In the genomic region with DNA sequence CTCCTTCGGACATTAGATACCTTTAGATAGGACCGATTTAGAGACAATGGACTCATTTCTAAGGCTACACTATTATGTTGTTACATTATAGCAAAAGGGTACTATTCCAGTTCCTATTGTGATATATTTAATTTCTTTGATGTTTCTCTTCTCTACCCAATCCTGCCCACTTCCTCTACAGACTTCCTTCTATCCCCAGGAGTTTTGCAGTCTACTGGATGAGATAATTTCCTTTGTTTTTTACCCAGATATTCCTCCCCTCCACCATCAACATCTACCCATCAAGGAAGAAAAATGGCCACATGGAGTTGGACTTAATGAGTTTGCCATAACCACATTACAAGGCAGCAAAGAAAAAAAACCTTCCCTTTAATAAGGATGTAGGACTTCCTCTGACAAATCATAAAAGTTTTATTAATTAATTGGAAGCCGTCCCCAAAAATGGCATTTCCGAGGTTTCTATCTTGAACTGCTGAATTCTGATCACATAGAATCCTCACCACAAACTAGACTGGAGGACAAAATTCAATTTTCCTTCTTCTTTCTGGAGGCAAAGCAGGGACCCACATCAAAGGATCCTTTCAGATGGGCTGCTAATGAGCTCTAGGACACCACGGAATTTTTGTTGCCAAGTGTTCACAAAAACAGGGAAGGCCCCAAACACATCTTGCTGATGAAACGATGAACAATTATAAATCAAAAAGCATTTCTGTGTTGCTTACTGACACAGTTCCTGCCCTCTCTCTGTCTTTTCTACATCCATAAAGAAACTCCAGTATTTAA, we compare ENCODE assay signal across 15 cellular contexts. TPM values are rescaled to one million over a fixed set of nuclear protein-coding genes. Genes with fewer than 3 reads are reported as not detected.
DNase-seq lines count a peak whose midpoint lies in the region; ATAC-seq and TF ChIP-seq lines count a peak whose summit lies in the region.
"Had no signal": no experiment of that assay in that cellular context is flagged by ENCODE, and none has a peak within 500 bp of the region (broad histone marks: within the 10 kb centered on the region; RNA-seq: fewer than 3 reads in every experiment).

No MANE protein-coding gene starts in this region.

- DNase-seq in CD14-positive monocyte (ENCODE audit: low spot score) (no peak), left ventricle myocardium superior (no peak), NOMO-1 treated with dmso at 0.1 percent for 144 hours (lab: John Stamatoyannopoulos, UW; ENCODE audit: unreplicated experiment) (no peak), GM10248 (ENCODE audit: extremely low spot score) (no peak)
- DNase-seq in stimulated activated effector memory CD8-positive, alpha-beta T cell treated with anti-CD3 and anti-CD28 coated beads, Interleukin-12 subunit alpha, Interleukin-12 subunit beta, amount 100 ng/mL, for 72 hours (ENCODE audit: low spot score in 2 of 2): no peak
- DNase-seq: activated gamma-delta T cell treated with Interleukin-2 at 50 U/mL for 16 hours; effector memory CD8-positive, alpha-beta T cell; GF-D8; NCI-H1436; OCI-M1; stimulated activated CD4-positive, alpha-beta T cell treated with anti-CD3 and anti-CD28 coated beads, Interleukin-12 subunit alpha, Interleukin-12 subunit beta, amount 100 ng/mL, for 4 hours had no signal

- H3K9me3 Mint-ChIP-seq in CD14-positive monocyte: peaks cover 0 to 2% (median under 1%) of the 10 kb centered on the region in 7 donors
- H3K9me3 Mint-ChIP-seq in stimulated activated effector memory CD8-positive, alpha-beta T cell treated with anti-CD3 and anti-CD28 coated beads, Interleukin-12 subunit alpha, Interleukin-12 subunit beta, amount 100 ng/mL, for 72 hours: no peaks in the 10 kb centered on the region
- H3K9me3 Mint-ChIP-seq: effector memory CD8-positive, alpha-beta T cell had no signal

- CTCF ChIA-PET in GM10248 (lab: Yijun Ruan, JAX): interaction anchor here (1.4 to 1.7 kb wide), 4 partner anchors 11 to 191 kb away, joined by 4 to 5 read pairs (median 4); no protein-coding TSS in a partner anchor

- H3K4me1 Mint-ChIP-seq in CD14-positive monocyte: peaks cover 45% of the 10 kb centered on the region
- peaks cover 9% of the 10 kb centered on the region for H3K4me1 Mint-ChIP-seq in stimulated activated effector memory CD8-positive, alpha-beta T cell treated with anti-CD3 and anti-CD28 coated beads, Interleukin-12 subunit alpha, Interleukin-12 subunit beta, amount 100 ng/mL, for 72 hours

- no peaks in the 10 kb centered on the region for H3K27me3 Mint-ChIP-seq in CD14-positive monocyte (ENCODE audit: low read depth in 3 of 3)

- peaks cover 5 to 8% of the 10 kb centered on the region in 2 donors for H3K36me3 Mint-ChIP-seq in CD14-positive monocyte
- H3K36me3 Mint-ChIP-seq in stimulated activated effector memory CD8-positive, alpha-beta T cell treated with anti-CD3 and anti-CD28 coated beads, Interleukin-12 subunit alpha, Interleukin-12 subunit beta, amount 100 ng/mL, for 72 hours: no peaks in the 10 kb centered on the region

- ATAC-seq in left ventricle myocardium superior (peak; percentile 74), HG03571 (IDR thresholded peaks at IDR 0.05; ENCODE audit: unreplicated experiment) (no peak), GM21423 (IDR thresholded peaks at IDR 0.05; ENCODE audit: unreplicated experiment) (no peak)
- ATAC-seq in stimulated activated effector memory CD8-positive, alpha-beta T cell treated with anti-CD3 and anti-CD28 coated beads, Interleukin-12 subunit alpha, Interleukin-12 subunit beta, amount 100 ng/mL, for 72 hours: no peak
- ATAC-seq: effector memory CD8-positive, alpha-beta T cell; SK-N-SH treated with all-trans-retinoic acid at 6 μM for 48 hours had no signal

- POLR2A ChIA-PET in GM10248 (lab: Yijun Ruan, JAX): no interaction called here

- intact Hi-C loops in CD14-positive monocyte (cut with micrococcal nuclease): no loop called here
- intact Hi-C loops in left ventricle myocardium superior (cut with micrococcal nuclease): no loop called here

- H3K27ac ChIP-seq in angular gyrus (ENCODE audit: low read depth, low read length): peak overlapping the region; percentile 64

- H3K4me3 Mint-ChIP-seq in CD14-positive monocyte: peak overlapping the region; percentile 72 to 90
- H3K4me3 Mint-ChIP-seq in stimulated activated effector memory CD8-positive, alpha-beta T cell treated with anti-CD3 and anti-CD28 coated beads, Interleukin-12 subunit alpha, Interleukin-12 subunit beta, amount 100 ng/mL, for 72 hours: peak overlapping the region; percentile 56

- H3K27ac Mint-ChIP-seq in CD14-positive monocyte: peak overlapping the region; percentile 72 to 97 (median 95)
- H3K27ac Mint-ChIP-seq in stimulated activated effector memory CD8-positive, alpha-beta T cell treated with anti-CD3 and anti-CD28 coated beads, Interleukin-12 subunit alpha, Interleukin-12 subunit beta, amount 100 ng/mL, for 72 hours: no peak overlapping the region
- H3K27ac Mint-ChIP-seq: effector memory CD8-positive, alpha-beta T cell had no signal

- TF ChIP-seq CTCF in CD14-positive monocyte (IDR thresholded peaks at IDR 0.05) (no peak), GM10248 (IDR thresholded peaks at IDR 0.05; ENCODE audit: control extremely low read depth, extremely low read depth, low read depth, missing control alignments) (no peak)

RNA-seq across cellular contexts. Expression of gene FRMD4B, which starts 33.4 kb away (rescaled TPM):
- polyA plus RNA-seq in CD14-positive monocyte: 10 to 100 TPM; 19.6 to 21.0 TPM
- total RNA-seq in left ventricle myocardium superior: 14.0 TPM
